In the genomic region with DNA sequence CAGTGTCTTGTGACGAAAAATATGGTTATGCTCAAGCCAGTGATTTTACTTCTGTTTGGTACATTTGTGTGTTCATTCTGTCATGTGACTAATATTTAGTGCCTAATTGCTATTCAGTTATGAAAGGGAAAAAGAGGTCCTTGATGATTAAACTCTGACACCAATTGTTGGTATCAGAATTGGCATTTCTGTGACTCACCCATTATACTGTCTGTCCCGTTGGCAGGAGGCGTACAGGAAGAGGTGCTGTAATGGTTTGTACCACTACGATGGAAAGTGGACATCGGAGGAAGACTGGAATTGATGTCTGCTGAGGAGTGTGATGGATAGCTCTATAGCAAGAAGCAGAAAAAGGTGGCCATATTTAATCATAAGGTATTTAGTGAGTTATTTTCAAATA, we compare ENCODE assay signal across 2 cellular contexts.
A peak's percentile ranks its signal among the peaks of the same experiment; 100 is the strongest.
TF ChIP-seq lines count a peak whose summit lies in the region.

No MANE protein-coding gene starts in this region.

TF ChIP-seq in SK-N-SH, 30 proteins besides CTCF, POLR2A, EP300 and RAD21 (continues in another document):
- TF ChIP-seq MXI1 (IDR thresholded peaks at IDR 0.05; ENCODE audit: low read depth, low read length) = no peak
- TF ChIP-seq POLR2AphosphoS5 (IDR thresholded peaks at IDR 0.05; ENCODE audit: low read depth, low read length) = no peak
- TF ChIP-seq EZH2phosphoT487 (IDR thresholded peaks at IDR 0.05; ENCODE audit: borderline replicate concordance, low read depth) = no peak
- peak; percentile 28; the same call in 1 of the 2 replicates for TF ChIP-seq NFIC (IDR thresholded peaks at IDR 0.05; ENCODE audit: borderline replicate concordance)
- TF ChIP-seq GATA2 (CRISPR knock-in tag; IDR thresholded peaks at IDR 0.05) = no peak
- TF ChIP-seq, protein P1, sequence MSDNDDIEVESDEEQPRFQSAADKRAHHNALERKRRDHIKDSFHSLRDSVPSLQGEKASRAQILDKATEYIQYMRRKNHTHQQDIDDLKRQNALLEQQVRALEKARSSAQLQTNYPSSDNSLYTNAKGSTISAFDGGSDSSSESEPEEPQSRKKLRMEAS (IDR thresholded peaks at IDR 0.05; ENCODE audit: low read depth) = no peak
- no peak for TF ChIP-seq FOXM1 (IDR thresholded peaks at IDR 0.05; ENCODE audit: low read depth)
- peak; percentile 50; the same call in 1 of the 2 replicates for TF ChIP-seq FOSL2 (IDR thresholded peaks at IDR 0.05; ENCODE audit: borderline replicate concordance, low read depth)
- no peak for TF ChIP-seq RFX5 (IDR thresholded peaks at IDR 0.05; ENCODE audit: low read length)
- no peak for TF ChIP-seq RCOR1 (IDR thresholded peaks at IDR 0.05; ENCODE audit: low read length)
- TF ChIP-seq FOXJ3 (CRISPR knock-in tag; IDR thresholded peaks at IDR 0.05) = no peak
- no peak for TF ChIP-seq SIN3A (IDR thresholded peaks at IDR 0.05; ENCODE audit: borderline replicate concordance, low read depth, low read length)
- TF ChIP-seq SMC3 (IDR thresholded peaks at IDR 0.05; ENCODE audit: low read depth, low read length) = no peak
- no peak for TF ChIP-seq TEAD4 (IDR thresholded peaks at IDR 0.05; ENCODE audit: borderline replicate concordance, insufficient read depth)
- TF ChIP-seq MEF2A (IDR thresholded peaks at IDR 0.05; ENCODE audit: borderline replicate concordance, low read depth) = no peak
- no peak for TF ChIP-seq NRF1 (IDR thresholded peaks at IDR 0.05; ENCODE audit: low read depth, low read length)
- TF ChIP-seq, protein P2, sequence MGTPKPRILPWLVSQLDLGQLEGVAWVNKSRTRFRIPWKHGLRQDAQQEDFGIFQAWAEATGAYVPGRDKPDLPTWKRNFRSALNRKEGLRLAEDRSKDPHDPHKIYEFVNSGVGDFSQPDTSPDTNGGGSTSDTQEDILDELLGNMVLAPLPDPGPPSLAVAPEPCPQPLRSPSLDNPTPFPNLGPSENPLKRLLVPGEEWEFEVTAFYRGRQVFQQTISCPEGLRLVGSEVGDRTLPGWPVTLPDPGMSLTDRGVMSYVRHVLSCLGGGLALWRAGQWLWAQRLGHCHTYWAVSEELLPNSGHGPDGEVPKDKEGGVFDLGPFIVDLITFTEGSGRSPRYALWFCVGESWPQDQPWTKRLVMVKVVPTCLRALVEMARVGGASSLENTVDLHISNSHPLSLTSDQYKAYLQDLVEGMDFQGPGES (IDR thresholded peaks at IDR 0.05; ENCODE audit: low read depth, low read length) = no peak
- no peak for TF ChIP-seq ELF1 (IDR thresholded peaks at IDR 0.05)
- TF ChIP-seq, protein P3, sequence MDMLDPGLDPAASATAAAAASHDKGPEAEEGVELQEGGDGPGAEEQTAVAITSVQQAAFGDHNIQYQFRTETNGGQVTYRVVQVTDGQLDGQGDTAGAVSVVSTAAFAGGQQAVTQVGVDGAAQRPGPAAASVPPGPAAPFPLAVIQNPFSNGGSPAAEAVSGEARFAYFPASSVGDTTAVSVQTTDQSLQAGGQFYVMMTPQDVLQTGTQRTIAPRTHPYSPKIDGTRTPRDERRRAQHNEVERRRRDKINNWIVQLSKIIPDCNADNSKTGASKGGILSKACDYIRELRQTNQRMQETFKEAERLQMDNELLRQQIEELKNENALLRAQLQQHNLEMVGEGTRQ (IDR thresholded peaks at IDR 0.05; ENCODE audit: borderline replicate concordance, low read depth, low read length) = no peak
- TF ChIP-seq, protein P4, sequence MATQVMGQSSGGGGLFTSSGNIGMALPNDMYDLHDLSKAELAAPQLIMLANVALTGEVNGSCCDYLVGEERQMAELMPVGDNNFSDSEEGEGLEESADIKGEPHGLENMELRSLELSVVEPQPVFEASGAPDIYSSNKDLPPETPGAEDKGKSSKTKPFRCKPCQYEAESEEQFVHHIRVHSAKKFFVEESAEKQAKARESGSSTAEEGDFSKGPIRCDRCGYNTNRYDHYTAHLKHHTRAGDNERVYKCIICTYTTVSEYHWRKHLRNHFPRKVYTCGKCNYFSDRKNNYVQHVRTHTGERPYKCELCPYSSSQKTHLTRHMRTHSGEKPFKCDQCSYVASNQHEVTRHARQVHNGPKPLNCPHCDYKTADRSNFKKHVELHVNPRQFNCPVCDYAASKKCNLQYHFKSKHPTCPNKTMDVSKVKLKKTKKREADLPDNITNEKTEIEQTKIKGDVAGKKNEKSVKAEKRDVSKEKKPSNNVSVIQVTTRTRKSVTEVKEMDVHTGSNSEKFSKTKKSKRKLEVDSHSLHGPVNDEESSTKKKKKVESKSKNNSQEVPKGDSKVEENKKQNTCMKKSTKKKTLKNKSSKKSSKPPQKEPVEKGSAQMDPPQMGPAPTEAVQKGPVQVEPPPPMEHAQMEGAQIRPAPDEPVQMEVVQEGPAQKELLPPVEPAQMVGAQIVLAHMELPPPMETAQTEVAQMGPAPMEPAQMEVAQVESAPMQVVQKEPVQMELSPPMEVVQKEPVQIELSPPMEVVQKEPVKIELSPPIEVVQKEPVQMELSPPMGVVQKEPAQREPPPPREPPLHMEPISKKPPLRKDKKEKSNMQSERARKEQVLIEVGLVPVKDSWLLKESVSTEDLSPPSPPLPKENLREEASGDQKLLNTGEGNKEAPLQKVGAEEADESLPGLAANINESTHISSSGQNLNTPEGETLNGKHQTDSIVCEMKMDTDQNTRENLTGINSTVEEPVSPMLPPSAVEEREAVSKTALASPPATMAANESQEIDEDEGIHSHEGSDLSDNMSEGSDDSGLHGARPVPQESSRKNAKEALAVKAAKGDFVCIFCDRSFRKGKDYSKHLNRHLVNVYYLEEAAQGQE (IDR thresholded peaks at IDR 0.05; ENCODE audit: low read depth, low read length) = no peak
- TF ChIP-seq, protein P5, sequence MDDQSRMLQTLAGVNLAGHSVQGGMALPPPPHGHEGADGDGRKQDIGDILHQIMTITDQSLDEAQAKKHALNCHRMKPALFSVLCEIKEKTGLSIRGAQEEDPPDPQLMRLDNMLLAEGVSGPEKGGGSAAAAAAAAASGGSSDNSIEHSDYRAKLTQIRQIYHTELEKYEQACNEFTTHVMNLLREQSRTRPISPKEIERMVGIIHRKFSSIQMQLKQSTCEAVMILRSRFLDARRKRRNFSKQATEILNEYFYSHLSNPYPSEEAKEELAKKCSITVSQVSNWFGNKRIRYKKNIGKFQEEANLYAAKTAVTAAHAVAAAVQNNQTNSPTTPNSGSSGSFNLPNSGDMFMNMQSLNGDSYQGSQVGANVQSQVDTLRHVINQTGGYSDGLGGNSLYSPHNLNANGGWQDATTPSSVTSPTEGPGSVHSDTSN (IDR thresholded peaks at IDR 0.05) = peak; percentile 73
- no peak for TF ChIP-seq GABPA (IDR thresholded peaks at IDR 0.05; ENCODE audit: low read depth)
- TF ChIP-seq TCF12 (IDR thresholded peaks at IDR 0.05) = peak; percentile 34
- peak; percentile 50 for TF ChIP-seq JUND (IDR thresholded peaks at IDR 0.05)
- no peak for TF ChIP-seq RXRA (IDR thresholded peaks at IDR 0.05; ENCODE audit: borderline replicate concordance, low read depth)
- TF ChIP-seq, protein P6, sequence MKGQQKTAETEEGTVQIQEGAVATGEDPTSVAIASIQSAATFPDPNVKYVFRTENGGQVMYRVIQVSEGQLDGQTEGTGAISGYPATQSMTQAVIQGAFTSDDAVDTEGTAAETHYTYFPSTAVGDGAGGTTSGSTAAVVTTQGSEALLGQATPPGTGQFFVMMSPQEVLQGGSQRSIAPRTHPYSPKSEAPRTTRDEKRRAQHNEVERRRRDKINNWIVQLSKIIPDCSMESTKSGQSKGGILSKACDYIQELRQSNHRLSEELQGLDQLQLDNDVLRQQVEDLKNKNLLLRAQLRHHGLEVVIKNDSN (IDR thresholded peaks at IDR 0.05; ENCODE audit: borderline replicate concordance, low read depth) = 0 out of 2 replicates have a peak, but pooled peaks have one; percentile 19
- no peak for TF ChIP-seq TAF1 (IDR thresholded peaks at IDR 0.05; ENCODE audit: borderline replicate concordance, low read depth, low read length)

TF ChIP-seq in endothelial cell of umbilical vein, 7 proteins besides CTCF, POLR2A, EP300 and RAD21:
- TF ChIP-seq MYC (IDR thresholded peaks at IDR 0.05; ENCODE audit: low read depth, low read length) (no peak), GATA2 (IDR thresholded peaks at IDR 0.05; ENCODE audit: insufficient read depth, insufficient read length, low read depth, low read length) (no peak), JUN (IDR thresholded peaks at IDR 0.05; ENCODE audit: borderline replicate concordance, insufficient read depth, insufficient read length, low read depth) (peak; percentile 81), EZH2 (IDR thresholded peaks at IDR 0.05; ENCODE audit: borderline replicate concordance, low read depth, low read length, severe bottlenecking) (no peak), FOS (IDR thresholded peaks at IDR 0.05; ENCODE audit: borderline replicate concordance, insufficient read depth, low read length) (peak; percentile 58), POLR2AphosphoS5 (IDR thresholded peaks at IDR 0.05; ENCODE audit: insufficient read depth, low read depth, low read length) (no peak)
- TF ChIP-seq, protein P1 (IDR thresholded peaks at IDR 0.05; ENCODE audit: insufficient read depth, insufficient read length) = no peak
